ENCODE assay signal across 26 cellular contexts in genomic region chr12:130424858-130425697, GRCh38.
"Had no signal": no experiment of that assay in that cellular context is flagged by ENCODE, and none has a peak within 500 bp of the region (broad histone marks: within the 10 kb centered on the region; RNA-seq: fewer than 3 reads in every experiment).

No MANE protein-coding gene starts in this region.

- H3K9me3 Mint-ChIP-seq: activated CD4-positive, alpha-beta T cell treated with anti-CD3 and anti-CD28 coated beads, Interleukin-2, amount 10 ng/mL, durations not matched to agents 24 days and 14 days; activated naive CD8-positive, alpha-beta T cell treated with anti-CD3 and anti-CD28 coated beads for 36 hours; activated T-cell treated with anti-CD3 and anti-CD28 coated beads, Interleukin-2, amount 50 U/mL, for 4 hours; activated T-helper 2 cell treated with anti-CD3 and anti-CD28 coated beads, Interferon-gamma antibody, Interleukin-2, Interleukin-4, amounts not matched to agents 10 μg/mL and 5 μg/mL and 100 μg/mL, durations not matched to agents 14 hours and 24 hours and 36 hours; mesothelial cell of epicardium; nephron; T-cell; T-helper 2 cell treated with Interferon-gamma antibody and Interleukin-4, amounts not matched to agents 5 μg/mL and 100 μg/mL, for 36 hours had no signal

- H3K9me3 ChIP-seq: heart right ventricle, sigmoid colon, thyroid gland had no signal

- H3K36me3 ChIP-seq: breast epithelium, heart right ventricle, sigmoid colon, thyroid gland had no signal

- H3K27me3 ChIP-seq: breast epithelium, sigmoid colon, thyroid gland had no signal

- H3K27ac ChIP-seq: breast epithelium, heart right ventricle, sigmoid colon, thyroid gland, VCaP had no signal

- H3K36me3 Mint-ChIP-seq: activated naive CD8-positive, alpha-beta T cell treated with anti-CD3 and anti-CD28 coated beads for 36 hours; mesothelial cell of epicardium; T-cell had no signal

- H3K27me3 Mint-ChIP-seq: activated CD4-positive, alpha-beta memory T cell treated with anti-CD3 and anti-CD28 coated beads, Interleukin-2, amount 10 ng/mL, durations not matched to agents 7 days and 5 days; activated CD4-positive, alpha-beta T cell treated with anti-CD3 and anti-CD28 coated beads, Interleukin-2, amount 10 ng/mL, durations not matched to agents 24 days and 14 days; activated naive CD8-positive, alpha-beta T cell treated with anti-CD3 and anti-CD28 coated beads for 36 hours; T-cell had no signal

- H3K4me1 Mint-ChIP-seq: activated CD4-positive, alpha-beta memory T cell treated with anti-CD3 and anti-CD28 coated beads, Interleukin-2, amount 10 ng/mL, durations not matched to agents 7 days and 5 days; activated CD4-positive, alpha-beta T cell treated with anti-CD3 and anti-CD28 coated beads, Interleukin-2, amount 10 ng/mL, durations not matched to agents 24 days and 14 days; activated naive CD8-positive, alpha-beta T cell treated with anti-CD3 and anti-CD28 coated beads for 36 hours; mesothelial cell of epicardium; nephron; T-cell had no signal

- DNase-seq: activated CD4-positive, alpha-beta memory T cell treated with anti-CD3 and anti-CD28 coated beads, Interleukin-2, amount 10 ng/mL, durations not matched to agents 7 days and 5 days; activated CD4-positive, alpha-beta T cell treated with anti-CD3 and anti-CD28 coated beads, Interleukin-2, amount 10 ng/mL, durations not matched to agents 24 days and 14 days; activated naive CD4-positive, alpha-beta T cell treated with Interleukin-2 at 50 U/mL for 16 hours; activated naive CD8-positive, alpha-beta T cell treated with anti-CD3 and anti-CD28 coated beads for 36 hours; activated T-cell treated with anti-CD3 and anti-CD28 coated beads, Interleukin-2, amount 50 U/mL, for 4 hours; heart right ventricle; occipital lobe; retina; sigmoid colon; stimulated activated CD4-positive, alpha-beta T cell treated with anti-CD3 and anti-CD28 coated beads, Interleukin-2, amount 100 ng/mL, for 48 hours; stimulated activated CD8-positive, alpha-beta memory T cell treated with anti-CD3 and anti-CD28 coated beads, Interleukin-4, amount 100 ng/mL, for 48 hours; stimulated activated naive CD4-positive, alpha-beta T cell; T-cell; thyroid gland had no signal

- H3K27ac Mint-ChIP-seq: activated CD4-positive, alpha-beta memory T cell treated with anti-CD3 and anti-CD28 coated beads, Interleukin-2, amount 10 ng/mL, durations not matched to agents 7 days and 5 days; activated CD4-positive, alpha-beta T cell treated with anti-CD3 and anti-CD28 coated beads, Interleukin-2, amount 10 ng/mL, durations not matched to agents 24 days and 14 days; activated naive CD8-positive, alpha-beta T cell treated with anti-CD3 and anti-CD28 coated beads for 36 hours; activated T-helper 2 cell treated with anti-CD3 and anti-CD28 coated beads, Interferon-gamma antibody, Interleukin-2, Interleukin-4, amounts not matched to agents 10 μg/mL and 5 μg/mL and 100 μg/mL, durations not matched to agents 14 hours and 24 hours and 36 hours; mesothelial cell of epicardium; nephron; progenitor cell of endocrine pancreas; T-cell; T-helper 2 cell treated with Interferon-gamma antibody and Interleukin-4, amounts not matched to agents 5 μg/mL and 100 μg/mL, for 36 hours had no signal

- H3K4me3 Mint-ChIP-seq: activated CD4-positive, alpha-beta memory T cell treated with anti-CD3 and anti-CD28 coated beads, Interleukin-2, amount 10 ng/mL, durations not matched to agents 7 days and 5 days; activated CD4-positive, alpha-beta T cell treated with anti-CD3 and anti-CD28 coated beads, Interleukin-2, amount 10 ng/mL, durations not matched to agents 24 days and 14 days; activated naive CD8-positive, alpha-beta T cell treated with anti-CD3 and anti-CD28 coated beads for 36 hours; activated T-cell treated with anti-CD3 and anti-CD28 coated beads, Interleukin-2, amount 50 U/mL, for 4 hours; mesothelial cell of epicardium; nephron; T-cell; T-helper 2 cell treated with Interferon-gamma antibody and Interleukin-4, amounts not matched to agents 5 μg/mL and 100 μg/mL, for 36 hours had no signal

- FAIRE-seq: endometrium, keratinocyte, urothelium cell line had no signal

- ATAC-seq: activated CD4-positive, CD25-positive, alpha-beta regulatory T cell treated with anti-CD3 and anti-CD28 coated beads, Interleukin-2, amount 50 U/mL, for 24 hours; activated T-cell treated with anti-CD3 and anti-CD28 coated beads, Interleukin-2, amount 50 U/mL, for 4 hours; T-cell had no signal

- H3K4me1 ChIP-seq: breast epithelium, heart right ventricle, sigmoid colon, thyroid gland had no signal

- H3K4me3 ChIP-seq: breast epithelium, heart right ventricle, sigmoid colon, smooth muscle cell, thyroid gland had no signal
